1 cellular context compared by ENCODE assay signal in the genomic region with DNA sequence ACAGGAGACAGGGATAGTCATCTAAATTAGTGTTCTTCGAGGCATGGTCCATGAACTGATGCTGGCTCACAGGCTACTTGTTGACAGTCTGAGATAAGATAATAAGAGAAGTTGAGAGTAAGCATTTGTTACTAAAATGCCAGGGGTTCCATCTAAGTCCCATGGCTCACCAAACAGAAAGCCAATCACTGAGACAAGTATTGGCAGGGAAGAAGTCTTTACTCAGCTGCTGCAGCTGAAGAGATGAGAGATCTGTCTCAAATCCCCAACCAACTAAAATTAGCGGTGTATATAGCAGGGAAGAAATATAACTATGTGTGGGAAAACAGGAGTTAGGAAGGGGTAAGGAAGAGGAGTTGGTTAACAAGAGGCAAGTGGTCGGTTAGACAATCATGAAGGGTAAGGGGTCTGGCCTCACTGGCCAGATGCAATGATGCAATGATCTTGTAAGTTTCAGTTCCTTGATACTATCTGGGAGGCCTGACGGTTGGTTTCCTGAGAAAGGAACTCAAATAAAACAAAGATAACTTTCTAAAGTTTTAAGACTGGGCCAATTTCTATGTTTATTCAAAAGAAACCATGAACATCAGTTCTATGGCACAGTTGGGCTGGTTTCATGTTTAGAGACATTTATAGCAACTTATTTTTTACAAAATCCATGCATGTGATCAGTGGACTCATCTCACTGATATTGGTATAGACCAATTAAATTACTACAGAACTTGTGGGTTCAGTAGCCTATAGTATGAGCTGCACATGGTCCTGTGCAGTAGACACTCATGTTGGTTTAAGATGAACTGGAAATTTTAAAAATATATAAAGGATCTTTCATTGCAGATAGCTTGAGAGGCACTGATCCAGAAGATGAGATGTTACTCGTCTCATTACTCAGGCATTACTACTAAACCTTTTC.
TF ChIP-seq lines count a peak whose summit lies in the region.

No MANE protein-coding gene starts in this region.

TF ChIP-seq in K562, 482 proteins besides CTCF, POLR2A, EP300 and RAD21 (continued from another document and continues in another):
- TF ChIP-seq, protein P1, sequence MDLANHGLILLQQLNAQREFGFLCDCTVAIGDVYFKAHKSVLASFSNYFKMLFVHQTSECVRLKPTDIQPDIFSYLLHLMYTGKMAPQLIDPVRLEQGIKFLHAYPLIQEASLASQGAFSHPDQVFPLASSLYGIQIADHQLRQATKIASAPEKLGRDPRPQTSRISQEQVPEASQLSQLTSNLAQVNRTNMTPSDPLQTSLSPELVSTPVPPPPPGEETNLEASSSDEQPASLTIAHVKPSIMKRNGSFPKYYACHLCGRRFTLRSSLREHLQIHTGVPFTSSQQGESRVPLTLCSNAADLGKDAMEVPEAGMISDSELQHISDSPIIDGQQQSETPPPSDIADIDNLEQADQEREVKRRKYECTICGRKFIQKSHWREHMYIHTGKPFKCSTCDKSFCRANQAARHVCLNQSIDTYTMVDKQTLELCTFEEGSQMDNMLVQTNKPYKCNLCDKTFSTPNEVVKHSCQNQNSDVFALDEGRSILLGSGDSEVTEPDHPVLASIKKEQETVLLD (IDR thresholded peaks at IDR 0.05) = no peak
- no peak for TF ChIP-seq ZNF431 (CRISPR knock-in tag; IDR thresholded peaks at IDR 0.05)
- no peak for TF ChIP-seq ZFPM2 (CRISPR knock-in tag; IDR thresholded peaks at IDR 0.05)
- TF ChIP-seq ESRRB (CRISPR knock-in tag; IDR thresholded peaks at IDR 0.05; ENCODE audit: borderline replicate concordance) = no peak
- TF ChIP-seq BMI1 (IDR thresholded peaks at IDR 0.05; ENCODE audit: low read length) = no peak
- TF ChIP-seq, protein P2, sequence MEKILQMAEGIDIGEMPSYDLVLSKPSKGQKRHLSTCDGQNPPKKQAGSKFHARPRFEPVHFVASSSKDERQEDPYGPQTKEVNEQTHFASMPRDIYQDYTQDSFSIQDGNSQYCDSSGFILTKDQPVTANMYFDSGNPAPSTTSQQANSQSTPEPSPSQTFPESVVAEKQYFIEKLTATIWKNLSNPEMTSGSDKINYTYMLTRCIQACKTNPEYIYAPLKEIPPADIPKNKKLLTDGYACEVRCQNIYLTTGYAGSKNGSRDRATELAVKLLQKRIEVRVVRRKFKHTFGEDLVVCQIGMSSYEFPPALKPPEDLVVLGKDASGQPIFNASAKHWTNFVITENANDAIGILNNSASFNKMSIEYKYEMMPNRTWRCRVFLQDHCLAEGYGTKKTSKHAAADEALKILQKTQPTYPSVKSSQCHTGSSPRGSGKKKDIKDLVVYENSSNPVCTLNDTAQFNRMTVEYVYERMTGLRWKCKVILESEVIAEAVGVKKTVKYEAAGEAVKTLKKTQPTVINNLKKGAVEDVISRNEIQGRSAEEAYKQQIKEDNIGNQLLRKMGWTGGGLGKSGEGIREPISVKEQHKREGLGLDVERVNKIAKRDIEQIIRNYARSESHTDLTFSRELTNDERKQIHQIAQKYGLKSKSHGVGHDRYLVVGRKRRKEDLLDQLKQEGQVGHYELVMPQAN (IDR thresholded peaks at IDR 0.05; ENCODE audit: borderline replicate concordance) = no peak
- no peak for TF ChIP-seq FOXK1 (CRISPR knock-in tag; IDR thresholded peaks at IDR 0.05; ENCODE audit: borderline replicate concordance)
- TF ChIP-seq, protein P3, sequence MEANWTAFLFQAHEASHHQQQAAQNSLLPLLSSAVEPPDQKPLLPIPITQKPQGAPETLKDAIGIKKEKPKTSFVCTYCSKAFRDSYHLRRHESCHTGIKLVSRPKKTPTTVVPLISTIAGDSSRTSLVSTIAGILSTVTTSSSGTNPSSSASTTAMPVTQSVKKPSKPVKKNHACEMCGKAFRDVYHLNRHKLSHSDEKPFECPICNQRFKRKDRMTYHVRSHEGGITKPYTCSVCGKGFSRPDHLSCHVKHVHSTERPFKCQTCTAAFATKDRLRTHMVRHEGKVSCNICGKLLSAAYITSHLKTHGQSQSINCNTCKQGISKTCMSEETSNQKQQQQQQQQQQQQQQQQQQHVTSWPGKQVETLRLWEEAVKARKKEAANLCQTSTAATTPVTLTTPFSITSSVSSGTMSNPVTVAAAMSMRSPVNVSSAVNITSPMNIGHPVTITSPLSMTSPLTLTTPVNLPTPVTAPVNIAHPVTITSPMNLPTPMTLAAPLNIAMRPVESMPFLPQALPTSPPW (CRISPR knock-in tag; IDR thresholded peaks at IDR 0.05) = no peak; the same call in 1 of the 2 replicates
- no peak for TF ChIP-seq RBM25 (IDR thresholded peaks at IDR 0.05; ENCODE audit: low read depth, low read length, severe bottlenecking)
- TF ChIP-seq NCOA6 (IDR thresholded peaks at IDR 0.05) = no peak
- no peak for TF ChIP-seq ZNF174 (CRISPR knock-in tag; IDR thresholded peaks at IDR 0.05)
- TF ChIP-seq, protein P4, sequence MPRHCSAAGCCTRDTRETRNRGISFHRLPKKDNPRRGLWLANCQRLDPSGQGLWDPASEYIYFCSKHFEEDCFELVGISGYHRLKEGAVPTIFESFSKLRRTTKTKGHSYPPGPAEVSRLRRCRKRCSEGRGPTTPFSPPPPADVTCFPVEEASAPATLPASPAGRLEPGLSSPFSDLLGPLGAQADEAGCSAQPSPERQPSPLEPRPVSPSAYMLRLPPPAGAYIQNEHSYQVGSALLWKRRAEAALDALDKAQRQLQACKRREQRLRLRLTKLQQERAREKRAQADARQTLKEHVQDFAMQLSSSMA (CRISPR knock-in tag; IDR thresholded peaks at IDR 0.05) = no peak
- TF ChIP-seq CC2D1A (IDR thresholded peaks at IDR 0.05) = no peak; the same call in 1 of the 2 replicates
- no peak for TF ChIP-seq PPARD (CRISPR knock-in tag; IDR thresholded peaks at IDR 0.05)
- TF ChIP-seq KHSRP (IDR thresholded peaks at IDR 0.05) = no peak
- TF ChIP-seq ZNF77 (CRISPR knock-in tag; IDR thresholded peaks at IDR 0.05) = no peak
- TF ChIP-seq, protein P5, sequence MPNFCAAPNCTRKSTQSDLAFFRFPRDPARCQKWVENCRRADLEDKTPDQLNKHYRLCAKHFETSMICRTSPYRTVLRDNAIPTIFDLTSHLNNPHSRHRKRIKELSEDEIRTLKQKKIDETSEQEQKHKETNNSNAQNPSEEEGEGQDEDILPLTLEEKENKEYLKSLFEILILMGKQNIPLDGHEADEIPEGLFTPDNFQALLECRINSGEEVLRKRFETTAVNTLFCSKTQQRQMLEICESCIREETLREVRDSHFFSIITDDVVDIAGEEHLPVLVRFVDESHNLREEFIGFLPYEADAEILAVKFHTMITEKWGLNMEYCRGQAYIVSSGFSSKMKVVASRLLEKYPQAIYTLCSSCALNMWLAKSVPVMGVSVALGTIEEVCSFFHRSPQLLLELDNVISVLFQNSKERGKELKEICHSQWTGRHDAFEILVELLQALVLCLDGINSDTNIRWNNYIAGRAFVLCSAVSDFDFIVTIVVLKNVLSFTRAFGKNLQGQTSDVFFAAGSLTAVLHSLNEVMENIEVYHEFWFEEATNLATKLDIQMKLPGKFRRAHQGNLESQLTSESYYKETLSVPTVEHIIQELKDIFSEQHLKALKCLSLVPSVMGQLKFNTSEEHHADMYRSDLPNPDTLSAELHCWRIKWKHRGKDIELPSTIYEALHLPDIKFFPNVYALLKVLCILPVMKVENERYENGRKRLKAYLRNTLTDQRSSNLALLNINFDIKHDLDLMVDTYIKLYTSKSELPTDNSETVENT (CRISPR knock-in tag; IDR thresholded peaks at IDR 0.05) = no peak
- no peak for TF ChIP-seq ZNF212 (CRISPR knock-in tag; IDR thresholded peaks at IDR 0.05)
- no peak for TF ChIP-seq NR4A1 (CRISPR knock-in tag; IDR thresholded peaks at IDR 0.05)
- peak; percentile 82 for TF ChIP-seq NR4A1 (tag; IDR thresholded peaks at IDR 0.05)
- no peak for TF ChIP-seq SAFB (IDR thresholded peaks at IDR 0.05; ENCODE audit: borderline replicate concordance, low read depth, low read length)
- peak; percentile 59; the same call in 1 of the 2 replicates for TF ChIP-seq DDX20 (tag; IDR thresholded peaks at IDR 0.05; ENCODE audit: low read depth)
- TF ChIP-seq ZNF121 (CRISPR knock-in tag; conservative IDR thresholded peaks at IDR 0.05) = no peak
- TF ChIP-seq, protein P6, sequence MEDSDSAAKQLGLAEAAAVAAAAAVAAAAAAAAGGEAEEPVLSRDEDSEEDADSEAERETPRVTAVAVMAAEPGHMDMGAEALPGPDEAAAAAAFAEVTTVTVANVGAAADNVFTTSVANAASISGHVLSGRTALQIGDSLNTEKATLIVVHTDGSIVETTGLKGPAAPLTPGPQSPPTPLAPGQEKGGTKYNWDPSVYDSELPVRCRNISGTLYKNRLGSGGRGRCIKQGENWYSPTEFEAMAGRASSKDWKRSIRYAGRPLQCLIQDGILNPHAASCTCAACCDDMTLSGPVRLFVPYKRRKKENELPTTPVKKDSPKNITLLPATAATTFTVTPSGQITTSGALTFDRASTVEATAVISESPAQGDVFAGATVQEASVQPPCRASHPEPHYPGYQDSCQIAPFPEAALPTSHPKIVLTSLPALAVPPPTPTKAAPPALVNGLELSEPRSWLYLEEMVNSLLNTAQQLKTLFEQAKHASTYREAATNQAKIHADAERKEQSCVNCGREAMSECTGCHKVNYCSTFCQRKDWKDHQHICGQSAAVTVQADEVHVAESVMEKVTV (CRISPR knock-in tag; IDR thresholded peaks at IDR 0.05) = no peak
- no peak for TF ChIP-seq ZNF384 (IDR thresholded peaks at IDR 0.05; ENCODE audit: low read depth, low read length)
- peak; percentile 42; the same call in 1 of the 2 replicates for TF ChIP-seq L3MBTL2 (IDR thresholded peaks at IDR 0.05)
- TF ChIP-seq TAF15 (IDR thresholded peaks at IDR 0.05; ENCODE audit: low read depth, low read length) = no peak
- no peak for TF ChIP-seq RBM22 (IDR thresholded peaks at IDR 0.05; ENCODE audit: low read depth, low read length, poor library complexity, severe bottlenecking)
- no peak for TF ChIP-seq RFX5 (IDR thresholded peaks at IDR 0.05; ENCODE audit: low read depth, low read length)
- no peak for TF ChIP-seq ZNF354B (CRISPR knock-in tag; IDR thresholded peaks at IDR 0.05)
- no peak for TF ChIP-seq POLR2AphosphoS5 (IDR thresholded peaks at IDR 0.05; ENCODE audit: control insufficient read depth, insufficient read depth, low read depth, low read length)
- TF ChIP-seq CBX8 (IDR thresholded peaks at IDR 0.05; ENCODE audit: borderline replicate concordance, extremely low read depth, low read depth, low read length, poor library complexity, severe bottlenecking) = no peak
- TF ChIP-seq PTBP1 (IDR thresholded peaks at IDR 0.05; ENCODE audit: low read depth, low read length) = no peak
- peak; percentile 63 for TF ChIP-seq HDAC8 (tag; IDR thresholded peaks at IDR 0.05)
- TF ChIP-seq HNRNPUL1 (IDR thresholded peaks at IDR 0.05; ENCODE audit: low read length) = no peak
- no peak for TF ChIP-seq CCAR2 (IDR thresholded peaks at IDR 0.05; ENCODE audit: low read depth, low read length)
- no peak for TF ChIP-seq PHF21A (IDR thresholded peaks at IDR 0.05; ENCODE audit: borderline replicate concordance, low read depth)
- TF ChIP-seq TCF7 (IDR thresholded peaks at IDR 0.05; ENCODE audit: borderline replicate concordance) = no peak
- TF ChIP-seq, protein P7, sequence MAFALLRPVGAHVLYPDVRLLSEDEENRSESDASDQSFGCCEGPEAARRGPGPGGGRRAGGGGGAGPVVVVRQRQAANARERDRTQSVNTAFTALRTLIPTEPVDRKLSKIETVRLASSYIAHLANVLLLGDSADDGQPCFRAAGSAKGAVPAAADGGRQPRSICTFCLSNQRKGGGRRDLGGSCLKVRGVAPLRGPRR (CRISPR knock-in tag; IDR thresholded peaks at IDR 0.05) = no peak
- TF ChIP-seq, protein P8, sequence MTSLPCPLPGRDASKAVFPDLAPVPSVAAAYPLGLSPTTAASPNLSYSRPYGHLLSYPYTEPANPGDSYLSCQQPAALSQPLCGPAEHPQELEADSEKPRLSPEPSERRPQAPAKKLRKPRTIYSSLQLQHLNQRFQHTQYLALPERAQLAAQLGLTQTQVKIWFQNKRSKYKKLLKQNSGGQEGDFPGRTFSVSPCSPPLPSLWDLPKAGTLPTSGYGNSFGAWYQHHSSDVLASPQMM (CRISPR knock-in tag; IDR thresholded peaks at IDR 0.05) = no peak
- peak; percentile 16; the same call in 1 of the 2 replicates for TF ChIP-seq BACH1 (tag; IDR thresholded peaks at IDR 0.05)
- TF ChIP-seq TEAD1 (CRISPR knock-in tag; IDR thresholded peaks at IDR 0.05) = no peak; a peak in 1 of 4 replicates
- TF ChIP-seq, protein P9, sequence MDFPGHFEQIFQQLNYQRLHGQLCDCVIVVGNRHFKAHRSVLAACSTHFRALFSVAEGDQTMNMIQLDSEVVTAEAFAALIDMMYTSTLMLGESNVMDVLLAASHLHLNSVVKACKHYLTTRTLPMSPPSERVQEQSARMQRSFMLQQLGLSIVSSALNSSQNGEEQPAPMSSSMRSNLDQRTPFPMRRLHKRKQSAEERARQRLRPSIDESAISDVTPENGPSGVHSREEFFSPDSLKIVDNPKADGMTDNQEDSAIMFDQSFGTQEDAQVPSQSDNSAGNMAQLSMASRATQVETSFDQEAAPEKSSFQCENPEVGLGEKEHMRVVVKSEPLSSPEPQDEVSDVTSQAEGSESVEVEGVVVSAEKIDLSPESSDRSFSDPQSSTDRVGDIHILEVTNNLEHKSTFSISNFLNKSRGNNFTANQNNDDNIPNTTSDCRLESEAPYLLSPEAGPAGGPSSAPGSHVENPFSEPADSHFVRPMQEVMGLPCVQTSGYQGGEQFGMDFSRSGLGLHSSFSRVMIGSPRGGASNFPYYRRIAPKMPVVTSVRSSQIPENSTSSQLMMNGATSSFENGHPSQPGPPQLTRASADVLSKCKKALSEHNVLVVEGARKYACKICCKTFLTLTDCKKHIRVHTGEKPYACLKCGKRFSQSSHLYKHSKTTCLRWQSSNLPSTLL (IDR thresholded peaks at IDR 0.05) = no peak
- TF ChIP-seq GABPA (tag; conservative IDR thresholded peaks at IDR 0.05; ENCODE audit: low read depth) = peak; percentile 30
- TF ChIP-seq ZNF12 (CRISPR knock-in tag; IDR thresholded peaks at IDR 0.05) = no peak
- no peak for TF ChIP-seq ZZZ3 (IDR thresholded peaks at IDR 0.05)
- TF ChIP-seq MTA2 (IDR thresholded peaks at IDR 0.05; ENCODE audit: low read depth) = no peak
- no peak for TF ChIP-seq PHB2 (IDR thresholded peaks at IDR 0.05; ENCODE audit: low read depth)
- TF ChIP-seq ILK (tag; IDR thresholded peaks at IDR 0.05; ENCODE audit: borderline replicate concordance, low read depth) = no peak
- TF ChIP-seq RBM39 (optimal IDR thresholded peaks at IDR 0.05; ENCODE audit: low read depth, low read length) = no peak
- TF ChIP-seq ARHGAP35 (IDR thresholded peaks at IDR 0.05; ENCODE audit: partially characterized antibody) = no peak
- no peak for TF ChIP-seq NR2C2 (CRISPR knock-in tag; IDR thresholded peaks at IDR 0.05)
- TF ChIP-seq NR2C2 (tag; IDR thresholded peaks at IDR 0.05) = peak; percentile 35
- TF ChIP-seq MTF1 (CRISPR knock-in tag; IDR thresholded peaks at IDR 0.05; ENCODE audit: borderline replicate concordance) = no peak
- TF ChIP-seq FUS (optimal IDR thresholded peaks at IDR 0.05; ENCODE audit: low read depth, low read length) = no peak
- no peak for TF ChIP-seq CHD2 (IDR thresholded peaks at IDR 0.05; ENCODE audit: low read depth, low read length)
- TF ChIP-seq, protein P10, sequence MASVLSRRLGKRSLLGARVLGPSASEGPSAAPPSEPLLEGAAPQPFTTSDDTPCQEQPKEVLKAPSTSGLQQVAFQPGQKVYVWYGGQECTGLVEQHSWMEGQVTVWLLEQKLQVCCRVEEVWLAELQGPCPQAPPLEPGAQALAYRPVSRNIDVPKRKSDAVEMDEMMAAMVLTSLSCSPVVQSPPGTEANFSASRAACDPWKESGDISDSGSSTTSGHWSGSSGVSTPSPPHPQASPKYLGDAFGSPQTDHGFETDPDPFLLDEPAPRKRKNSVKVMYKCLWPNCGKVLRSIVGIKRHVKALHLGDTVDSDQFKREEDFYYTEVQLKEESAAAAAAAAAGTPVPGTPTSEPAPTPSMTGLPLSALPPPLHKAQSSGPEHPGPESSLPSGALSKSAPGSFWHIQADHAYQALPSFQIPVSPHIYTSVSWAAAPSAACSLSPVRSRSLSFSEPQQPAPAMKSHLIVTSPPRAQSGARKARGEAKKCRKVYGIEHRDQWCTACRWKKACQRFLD (CRISPR knock-in tag; IDR thresholded peaks at IDR 0.05) = no peak
- TF ChIP-seq PRMT5 (CRISPR knock-in tag; IDR thresholded peaks at IDR 0.05) = no peak
- TF ChIP-seq NCOR1 (IDR thresholded peaks at IDR 0.05) = no peak
